In the genomic region with DNA sequence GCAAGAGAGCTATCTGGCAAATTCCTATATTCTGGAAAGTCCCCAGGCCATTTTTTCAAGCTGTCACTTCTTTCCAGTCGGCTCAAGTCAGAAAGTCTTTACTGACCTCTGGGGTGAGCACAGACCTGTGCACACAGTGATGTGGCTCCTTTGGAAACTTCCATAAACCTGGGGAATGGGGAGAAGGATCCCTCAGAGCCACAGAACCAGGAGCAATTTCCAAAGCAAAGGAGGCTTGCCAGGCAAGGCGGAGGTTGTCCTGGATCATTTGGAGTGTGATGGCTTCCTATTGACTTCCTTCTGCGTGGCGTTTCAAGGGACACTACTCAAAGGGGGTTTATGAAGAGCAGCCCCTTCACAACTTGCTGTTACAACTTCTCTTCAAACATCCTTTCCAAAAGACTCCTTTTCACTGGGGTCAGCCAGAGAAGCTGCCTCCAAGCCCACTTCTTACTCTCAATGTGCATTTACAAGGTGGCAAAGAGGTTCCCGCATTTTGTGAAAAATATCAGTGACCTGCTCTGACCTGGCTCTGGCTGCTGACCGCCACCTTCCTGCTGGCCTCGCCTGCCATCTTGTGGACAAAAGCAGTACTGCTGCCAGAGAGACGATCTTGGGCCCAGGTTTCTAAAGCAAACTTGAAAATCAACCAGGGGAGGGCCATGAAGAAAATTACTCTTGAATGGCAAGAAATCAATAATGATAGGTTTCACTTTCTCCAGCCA, we compare ENCODE assay signal across 9 cellular contexts. TPM values are rescaled to one million over a fixed set of nuclear protein-coding genes. Genes with fewer than 3 reads are reported as not detected.
A peak's percentile ranks its signal among the peaks of the same experiment; 100 is the strongest.
DNase-seq lines count a peak whose midpoint lies in the region; ATAC-seq and TF ChIP-seq lines count a peak whose summit lies in the region.
"Had no signal": no experiment of that assay in that cellular context is flagged by ENCODE, and none has a peak within 500 bp of the region (broad histone marks: within the 10 kb centered on the region; RNA-seq: fewer than 3 reads in every experiment).

No MANE protein-coding gene starts in this region.

- no peak overlapping the region for H3K4me3 Mint-ChIP-seq in activated CD8-positive, alpha-beta memory T cell treated with anti-CD3 and anti-CD28 coated beads, Interleukin-2, amount 10 ng/mL, durations not matched to agents 7 days and 5 days

- H3K27ac Mint-ChIP-seq in activated CD8-positive, alpha-beta memory T cell treated with anti-CD3 and anti-CD28 coated beads, Interleukin-2, amount 10 ng/mL, durations not matched to agents 7 days and 5 days, result peak overlapping the region; percentile 28

- CTCF ChIA-PET in activated CD8-positive, alpha-beta memory T cell treated with anti-CD3 and anti-CD28 coated beads, Interleukin-2, amount 10 ng/mL, durations not matched to agents 7 days and 5 days (lab: Charles Lee), result interaction anchor here (0.6 to 3.6 kb wide), 20 partner anchors 10 to 448 kb away, joined by 3 to 13 read pairs (median 3); no protein-coding TSS in a partner anchor

- H3K36me3 Mint-ChIP-seq in activated CD8-positive, alpha-beta memory T cell treated with anti-CD3 and anti-CD28 coated beads, Interleukin-2, amount 10 ng/mL, durations not matched to agents 7 days and 5 days, result no peaks in the 10 kb centered on the region

- H3K27me3 Mint-ChIP-seq in activated CD8-positive, alpha-beta memory T cell treated with anti-CD3 and anti-CD28 coated beads, Interleukin-2, amount 10 ng/mL, durations not matched to agents 7 days and 5 days, result no peaks in the 10 kb centered on the region

- H3K4me1 Mint-ChIP-seq in activated CD8-positive, alpha-beta memory T cell treated with anti-CD3 and anti-CD28 coated beads, Interleukin-2, amount 10 ng/mL, durations not matched to agents 7 days and 5 days, result peaks cover 16% of the 10 kb centered on the region

- TF ChIP-seq CTCF in GM12801 (IDR thresholded peaks at IDR 0.05; ENCODE audit: extremely low read depth, insufficient read length), result peak; percentile 39

- no peaks in the 10 kb centered on the region for H3K9me3 Mint-ChIP-seq in activated CD8-positive, alpha-beta memory T cell treated with anti-CD3 and anti-CD28 coated beads, Interleukin-2, amount 10 ng/mL, durations not matched to agents 7 days and 5 days (ENCODE audit: low read depth)

- peak; percentile 55 for ATAC-seq in HG02981 (IDR thresholded peaks at IDR 0.05; ENCODE audit: unreplicated experiment)
- peak; percentile 67 for ATAC-seq in activated CD8-positive, alpha-beta memory T cell treated with anti-CD3 and anti-CD28 coated beads, Interleukin-2, amount 10 ng/mL, durations not matched to agents 7 days and 5 days

- peak; percentile 55 to 63 for DNase-seq in NOMO-1 (lab: John Stamatoyannopoulos, UW; ENCODE audit: unreplicated experiment in 2 of 2)
- peak; percentile 81 for DNase-seq in activated CD8-positive, alpha-beta memory T cell treated with anti-CD3 and anti-CD28 coated beads, Interleukin-2, amount 10 ng/mL, durations not matched to agents 7 days and 5 days
- DNase-seq in epidermal melanocyte (ENCODE audit: insufficient read length, low spot score), result peak; percentile 48
- peak; percentile 80 for DNase-seq in mucosa of gallbladder (ENCODE audit: low spot score)
- peak; percentile 54 to 68 for DNase-seq in stimulated activated CD8-positive, alpha-beta memory T cell treated with anti-CD3 and anti-CD28 coated beads, Interleukin-7, amount 100 ng/mL, for 1 hour (ENCODE audit: low read depth in 2 of 2)
- no peak for DNase-seq in NCI-H2107 (lab: John Stamatoyannopoulos, UW)

RNA-seq across cellular contexts. Expression of gene TMEM247, which starts 18.2 kb away (rescaled TPM):
- not detected for total RNA-seq in activated CD8-positive, alpha-beta memory T cell treated with anti-CD3 and anti-CD28 coated beads, Interleukin-2, amount 10 ng/mL, durations not matched to agents 7 days and 5 days
- total RNA-seq in mucosa of gallbladder, result not detected
- total RNA-seq: pulmonary artery endothelial cell had no signal
